Comparison of ENCODE assay signal across 10 cellular contexts in the genomic region with DNA sequence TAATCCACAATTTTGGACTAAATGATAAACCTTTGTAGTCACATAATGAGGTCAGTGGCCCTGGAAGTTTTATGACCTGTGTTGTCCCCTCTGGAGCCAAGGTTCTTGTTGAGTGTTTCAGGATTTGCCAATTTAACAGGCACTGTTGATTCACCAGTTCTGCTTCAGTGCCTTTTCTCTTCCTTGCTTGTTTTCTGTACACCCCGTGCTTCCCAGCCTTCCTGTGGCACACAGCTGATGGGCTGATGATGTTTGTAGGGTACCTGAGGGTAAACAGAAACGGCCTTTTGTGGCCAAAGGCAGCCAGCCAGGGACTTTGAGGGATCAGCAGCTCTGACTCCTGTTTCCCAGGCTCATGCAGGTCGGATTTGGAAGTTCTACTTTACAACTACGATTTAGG.
DNase-seq lines count a peak whose midpoint lies in the region; ATAC-seq and TF ChIP-seq lines count a peak whose summit lies in the region.
"Had no signal": no experiment of that assay in that cellular context is flagged by ENCODE, and none has a peak within 500 bp of the region (broad histone marks: within the 10 kb centered on the region; RNA-seq: fewer than 3 reads in every experiment).

No MANE protein-coding gene starts in this region.

- DNase-seq in DMS153 treated with DMSO at 0.1 percent for 48 hours (lab: John Stamatoyannopoulos, UW; ENCODE audit: unreplicated experiment) (peak; percentile 67), NCI-H2081 treated with DMSO at 0.1 percent for 48 hours (lab: John Stamatoyannopoulos, UW) (peak; percentile 48), coronary artery (ENCODE audit: low spot score) (no peak), NCI-H1436 (lab: John Stamatoyannopoulos, UW) (no peak), foreskin melanocyte (no peak)
- DNase-seq in activated T-cell treated with anti-CD3 and anti-CD28 coated beads, Interleukin-2, amount 50 U/mL, for 24 hours, result no peak
- DNase-seq: activated CD8-positive, alpha-beta memory T cell treated with anti-CD3 and anti-CD28 coated beads, Interleukin-2, amount 50 U/mL, for 48 hours had no signal

- peaks cover 75% of the 10 kb centered on the region for H3K36me3 ChIP-seq in neutrophil

- H3K27me3 Mint-ChIP-seq in activated T-cell treated with anti-CD3 and anti-CD28 coated beads, Interleukin-2, amount 50 U/mL, for 24 hours, result no peaks in the 10 kb centered on the region
- H3K27me3 Mint-ChIP-seq: dendritic cell treated with granulocyte-macrophage colony-stimulating factor and Interleukin-4, amounts not matched to agents 40 ng/mL and 50 ng/mL, for 4 days had no signal

- peaks cover 29% of the 10 kb centered on the region for H3K4me1 Mint-ChIP-seq in activated T-cell treated with anti-CD3 and anti-CD28 coated beads, Interleukin-2, amount 50 U/mL, for 24 hours (ENCODE audit: low read depth)

- ATAC-seq in GM19395 (IDR thresholded peaks at IDR 0.05; ENCODE audit: unreplicated experiment), result no peak

- H3K27ac Mint-ChIP-seq in activated T-cell treated with anti-CD3 and anti-CD28 coated beads, Interleukin-2, amount 50 U/mL, for 24 hours, result no peak overlapping the region
- H3K27ac Mint-ChIP-seq: dendritic cell treated with granulocyte-macrophage colony-stimulating factor and Interleukin-4, amounts not matched to agents 40 ng/mL and 50 ng/mL, for 4 days had no signal

- TF ChIP-seq CTCF in coronary artery (IDR thresholded peaks at IDR 0.05) (no peak), neutrophil (IDR thresholded peaks at IDR 0.05) (no peak)

- no peaks in the 10 kb centered on the region for H3K9me3 Mint-ChIP-seq in activated T-cell treated with anti-CD3 and anti-CD28 coated beads, Interleukin-2, amount 50 U/mL, for 24 hours
- H3K9me3 Mint-ChIP-seq: dendritic cell treated with granulocyte-macrophage colony-stimulating factor and Interleukin-4, amounts not matched to agents 40 ng/mL and 50 ng/mL, for 4 days had no signal

- H3K27ac ChIP-seq in coronary artery (peak overlapping the region; percentile 20 to 21), neutrophil (peak overlapping the region; percentile 22)

- H3K27me3 ChIP-seq in neutrophil, result no peaks in the 10 kb centered on the region

- peaks cover 75% of the 10 kb centered on the region for H3K36me3 Mint-ChIP-seq in activated T-cell treated with anti-CD3 and anti-CD28 coated beads, Interleukin-2, amount 50 U/mL, for 24 hours (ENCODE audit: low read depth)

- H3K4me3 ChIP-seq in coronary artery (no peak overlapping the region), neutrophil (ENCODE audit: low read depth in 1 of 2, low read length in 1 of 2) (no peak overlapping the region)

- no peaks in the 10 kb centered on the region for H3K9me3 ChIP-seq in neutrophil

- peaks cover 29 to 33% of the 10 kb centered on the region in 2 experiments for H3K4me1 ChIP-seq in neutrophil (ENCODE audit: control insufficient read depth in 1 of 2, insufficient read depth in 1 of 2, low read depth in 1 of 2, low read length in 1 of 2)

- H3K4me3 Mint-ChIP-seq in activated T-cell treated with anti-CD3 and anti-CD28 coated beads, Interleukin-2, amount 50 U/mL, for 24 hours, result no peak overlapping the region
- H3K4me3 Mint-ChIP-seq: dendritic cell treated with granulocyte-macrophage colony-stimulating factor and Interleukin-4, amounts not matched to agents 40 ng/mL and 50 ng/mL, for 4 days had no signal

Comparison
In these comparisons a context has a peak if more than half of its experiments do, and no peak if none do; other contexts are left out.
1. DNase-seq: peak in DMS153 treated with DMSO at 0.1 percent for 48 hours (single experiment) and NCI-H2081 treated with DMSO at 0.1 percent for 48 hours (single experiment); none in coronary artery (single experiment), NCI-H1436 (single experiment), activated T-cell treated with anti-CD3 and anti-CD28 coated beads, Interleukin-2, amount 50 U/mL, for 24 hours (single experiment) and foreskin melanocyte (single experiment).